ENCODE assay signal across 8 cellular contexts in the genomic region with DNA sequence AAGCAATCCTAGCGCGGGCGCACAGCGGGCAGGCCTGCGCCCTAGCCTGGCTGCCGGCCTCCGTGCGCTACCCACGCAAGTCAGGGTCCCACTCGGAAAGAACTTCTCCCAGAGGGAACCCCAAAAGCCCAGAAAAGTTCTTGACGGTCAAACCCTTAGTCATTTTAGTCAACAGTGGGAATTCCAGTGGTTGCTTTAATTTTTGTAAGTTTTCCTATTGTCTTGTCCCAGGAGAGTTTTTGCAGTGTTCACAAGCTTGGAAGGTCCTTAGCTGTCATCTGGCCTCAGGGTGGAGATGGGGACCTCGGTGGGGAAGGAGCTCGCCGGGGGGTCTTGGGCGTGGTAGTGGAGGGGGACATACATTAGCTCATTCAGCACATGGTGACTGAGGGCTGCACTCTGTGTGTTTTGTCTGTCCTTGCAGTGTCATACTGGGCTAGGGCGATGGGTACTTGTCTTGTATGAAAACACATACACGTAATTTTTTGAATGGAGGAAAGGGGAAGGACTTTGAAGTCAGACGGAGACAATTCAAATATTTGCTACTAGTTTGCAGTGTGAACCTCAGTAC. TPM values are rescaled to one million over a fixed set of nuclear protein-coding genes. Genes with fewer than 3 reads are reported as not detected.
DNase-seq lines count a peak whose midpoint lies in the region; ATAC-seq, FAIRE-seq and TF ChIP-seq lines count a peak whose summit lies in the region.

No MANE protein-coding gene starts in this region.

- intact Hi-C loops in pancreas (cut with DNase I): no loop called here

- no peaks in the 10 kb centered on the region for H3K9me2 ChIP-seq in SU-DHL-6 (replicated peaks; ENCODE audit: insufficient read depth, low read length)

- H4K20me1 ChIP-seq in SU-DHL-6 (ENCODE audit: low read depth, low read length): no peaks in the 10 kb centered on the region

- no peak for FAIRE-seq in pancreas (lab: Jason Lieb, UNC)

- peak in 3 of 4 donors; percentile 2 to 26 (median 17) for ATAC-seq in pancreas
- no peak for ATAC-seq in HG03565 (IDR thresholded peaks at IDR 0.05; ENCODE audit: unreplicated experiment)
- ATAC-seq in HG03432 (IDR thresholded peaks at IDR 0.05; ENCODE audit: unreplicated experiment): no peak

- H3K9ac ChIP-seq in SU-DHL-6 (ENCODE audit: low read length): peak overlapping the region; percentile 40

- H3K4me1 ChIP-seq in pancreas: peaks cover 0 to 2% (median 0%) of the 10 kb centered on the region in 3 donors

- H3K27me3 ChIP-seq in SU-DHL-6 (ENCODE audit: low read length): no peaks in the 10 kb centered on the region
- no peaks in the 10 kb centered on the region for H3K27me3 ChIP-seq in pancreas

- no peaks in the 10 kb centered on the region for H3F3A ChIP-seq in SU-DHL-6 (ENCODE audit: insufficient read depth)

- no peaks in the 10 kb centered on the region for H3K36me3 ChIP-seq in SU-DHL-6 (ENCODE audit: low read length)
- no peaks in the 10 kb centered on the region for H3K36me3 ChIP-seq in pancreas

- H2AFZ ChIP-seq in SU-DHL-6 (ENCODE audit: low read depth, low read length, severe bottlenecking): peak overlapping the region; percentile 62

- no peaks in the 10 kb centered on the region for H3K79me2 ChIP-seq in SU-DHL-6 (ENCODE audit: insufficient read depth, low read length)

- H3K9me3 ChIP-seq in SU-DHL-6 (ENCODE audit: insufficient read depth, low read length) (no peaks in the 10 kb centered on the region), pancreas (no peaks in the 10 kb centered on the region)

- peak overlapping the region; percentile 48 for H3K4me2 ChIP-seq in SU-DHL-6 (ENCODE audit: low read depth, low read length, poor library complexity, severe bottlenecking)

- 1% methylated on average over 18 of the region's 18 CpGs for WGBS in pancreas, 2 donors

- TF ChIP-seq CTCF in HFF-Myc (IDR thresholded peaks at IDR 0.05; ENCODE audit: low read depth, low read length, missing control alignments): no peak
- no peak for TF ChIP-seq CTCF in SU-DHL-6 (IDR thresholded peaks at IDR 0.05; ENCODE audit: insufficient read depth, low read length, poor library complexity, severe bottlenecking)
- TF ChIP-seq CTCF in fibroblast of the aortic adventitia (IDR thresholded peaks at IDR 0.05; ENCODE audit: insufficient read depth, low read length): no peak
- no peak for TF ChIP-seq CTCF in pancreas (IDR thresholded peaks at IDR 0.05)

- peak; percentile 3 for DNase-seq in NCI-H2227 (lab: John Stamatoyannopoulos, UW; ENCODE audit: unreplicated experiment)
- no peak for DNase-seq in NCI-H2227 treated with DMSO at 0.1 percent for 48 hours (lab: John Stamatoyannopoulos, UW)
- DNase-seq in HFF-Myc (ENCODE audit: extremely low read depth, low read depth): no peak
- no peak for DNase-seq in fibroblast of the aortic adventitia (ENCODE audit: low read depth)
- DNase-seq in pancreas: no peak

- H3K4me3 ChIP-seq in HFF-Myc (replicated peaks; ENCODE audit: low read depth, low read length) (peak overlapping the region; percentile 68), SU-DHL-6 (ENCODE audit: insufficient read depth, low read length, poor library complexity, severe bottlenecking) (peak overlapping the region; percentile 45), fibroblast of the aortic adventitia (ENCODE audit: low read depth, low read length) (peak overlapping the region; percentile 79), pancreas (peak overlapping the region; percentile 69 to 92 (median 85))

- H3K27ac ChIP-seq in SU-DHL-6 (ENCODE audit: low read depth, low read length) (no peak overlapping the region), pancreas (peak overlapping the region; percentile 68 to 79 (median 74))

RNA-seq across cellular contexts. Expression of a gene that starts 0.7 kb away (rescaled TPM):
- total RNA-seq in fibroblast of the aortic adventitia (ENCODE audit: low replicate concordance) (7.3 and 13.2 TPM in 2 replicates), pancreas (1 to 10 TPM; 2.9 to 4.9 (median 3.5) TPM)
- 1 to 10 TPM; 3.9 to 4.3 TPM for polyA plus RNA-seq in pancreas

RNA-seq across cellular contexts. Expression of a gene that starts 20.0 kb away (rescaled TPM):
- total RNA-seq in fibroblast of the aortic adventitia (ENCODE audit: low replicate concordance) (2.5 and 219 TPM in 2 replicates), pancreas (10 to 100 TPM in 3 of 6 donors, 1 to 10 TPM in 3; 4.2 to 11.5 (median 7.5) TPM)
- polyA plus RNA-seq in pancreas: 10 to 100 TPM in 1 of 2 donors, 1 to 10 TPM in 1; 9.2 to 18.7 TPM

Comparison
In these comparisons a context has a peak if more than half of its experiments do, and no peak if none do; other contexts are left out.
1. ATAC-seq: peak in pancreas (3 of 4); none in HG03565 (single experiment) and HG03432 (single experiment).
2. Peak in every context shown above with its lines, with median percentiles within 50 percentile points of each other: H3K4me3 ChIP-seq.